Comparison of ENCODE assay signal across 30 cellular contexts in genomic region chr2:109535217-109535946, GRCh38.
DNase-seq lines count a peak whose midpoint lies in the region; TF ChIP-seq lines count a peak whose summit lies in the region.
"Had no signal": no experiment of that assay in that cellular context is flagged by ENCODE, and none has a peak within 500 bp of the region (broad histone marks: within the 10 kb centered on the region; RNA-seq: fewer than 3 reads in every experiment).

No MANE protein-coding gene starts in this region.

- H3K9me3 ChIP-seq in spleen, result no peaks in the 10 kb centered on the region
- H3K9me3 ChIP-seq: gastroesophageal sphincter, left lung had no signal

- TF ChIP-seq CTCF in glutamatergic neuron (IDR thresholded peaks at IDR 0.05; ENCODE audit: partially characterized antibody, unreplicated experiment), result no peak
- TF ChIP-seq CTCF in spleen (IDR thresholded peaks at IDR 0.05 in 8 of 11, conservative IDR thresholded peaks at IDR 0.05 in 3 of 11), result no peak

- CTCF ChIA-PET in activated CD4-positive, alpha-beta T cell treated with anti-CD3 and anti-CD28 coated beads, Interleukin-2, amount 10 ng/mL, durations not matched to agents 7 days and 5 days (lab: Charles Lee), result interaction anchor here (1.3 kb wide), 1 partner anchor 11 kb away, joined by 5 read pairs; no protein-coding TSS in a partner anchor

- peaks cover 10% of the 10 kb centered on the region for H3K9me3 Mint-ChIP-seq in glutamatergic neuron (ENCODE audit: unreplicated experiment)
- H3K9me3 Mint-ChIP-seq in activated CD4-positive, alpha-beta T cell treated with anti-CD3 and anti-CD28 coated beads, Interleukin-2, amount 10 ng/mL, durations not matched to agents 7 days and 5 days, result no peaks in the 10 kb centered on the region
- H3K9me3 Mint-ChIP-seq: activated CD4-positive, alpha-beta memory T cell treated with anti-CD3 and anti-CD28 coated beads, Interleukin-2, amount 10 ng/mL, durations not matched to agents 7 days and 5 days; activated T-helper 2 cell treated with anti-CD3 and anti-CD28 coated beads, Interferon-gamma antibody, Interleukin-2, Interleukin-4, amounts not matched to agents 10 μg/mL and 5 μg/mL and 100 μg/mL, durations not matched to agents 14 hours and 24 hours and 36 hours had no signal

- intact Hi-C loops in spleen (cut with DNase I; ENCODE audit: low total_unique reads), result no loop called here

- H3K27me3 ChIP-seq in spleen (replicated peaks in 1 of 7), result peaks cover 0 to 10% (median 0%) of the 10 kb centered on the region in 7 donors
- H3K27me3 ChIP-seq: brain microvascular endothelial cell, gastroesophageal sphincter, left lung had no signal

- peak overlapping the region; percentile 33 for H3K27ac Mint-ChIP-seq in glutamatergic neuron (ENCODE audit: unreplicated experiment)
- no peak overlapping the region for H3K27ac Mint-ChIP-seq in activated CD4-positive, alpha-beta T cell treated with anti-CD3 and anti-CD28 coated beads, Interleukin-2, amount 10 ng/mL, durations not matched to agents 7 days and 5 days
- H3K27ac Mint-ChIP-seq: activated CD4-positive, alpha-beta memory T cell treated with anti-CD3 and anti-CD28 coated beads, Interleukin-2, amount 10 ng/mL, durations not matched to agents 7 days and 5 days; activated T-helper 2 cell treated with anti-CD3 and anti-CD28 coated beads, Interferon-gamma antibody, Interleukin-2, Interleukin-4, amounts not matched to agents 10 μg/mL and 5 μg/mL and 100 μg/mL, durations not matched to agents 14 hours and 24 hours and 36 hours; naive thymus-derived CD4-positive, alpha-beta T cell had no signal

- H3K36me3 Mint-ChIP-seq in glutamatergic neuron (ENCODE audit: unreplicated experiment), result peaks cover 8% of the 10 kb centered on the region
- no peaks in the 10 kb centered on the region for H3K36me3 Mint-ChIP-seq in activated CD4-positive, alpha-beta T cell treated with anti-CD3 and anti-CD28 coated beads, Interleukin-2, amount 10 ng/mL, durations not matched to agents 7 days and 5 days (ENCODE audit: low read depth)
- H3K36me3 Mint-ChIP-seq: CD4-positive, CD25-positive, alpha-beta regulatory T cell; naive thymus-derived CD4-positive, alpha-beta T cell had no signal

- POLR2A ChIA-PET in activated CD4-positive, alpha-beta T cell treated with anti-CD3 and anti-CD28 coated beads, Interleukin-2, amount 10 ng/mL, durations not matched to agents 7 days and 5 days (lab: Charles Lee), result no interaction called here

- H3K4me1 ChIP-seq in spleen, result no peaks in the 10 kb centered on the region

- H3K27ac ChIP-seq in spleen, result no peak overlapping the region
- H3K27ac ChIP-seq: brain microvascular endothelial cell, gastroesophageal sphincter, left lung, skin epidermis had no signal

- H3K36me3 ChIP-seq in spleen, result no peaks in the 10 kb centered on the region
- H3K36me3 ChIP-seq: brain microvascular endothelial cell, gastroesophageal sphincter, left lung had no signal

- H3K4me3 ChIP-seq in spleen, result no peak overlapping the region
- H3K4me3 ChIP-seq: gastroesophageal sphincter, left lung, skin epidermis had no signal

- peaks cover 18% of the 10 kb centered on the region for H3K4me1 Mint-ChIP-seq in glutamatergic neuron (ENCODE audit: low read depth, unreplicated experiment)
- no peaks in the 10 kb centered on the region for H3K4me1 Mint-ChIP-seq in activated CD4-positive, alpha-beta T cell treated with anti-CD3 and anti-CD28 coated beads, Interleukin-2, amount 10 ng/mL, durations not matched to agents 7 days and 5 days
- H3K4me1 Mint-ChIP-seq: activated CD4-positive, alpha-beta memory T cell treated with anti-CD3 and anti-CD28 coated beads, Interleukin-2, amount 10 ng/mL, durations not matched to agents 7 days and 5 days; CD4-positive, CD25-positive, alpha-beta regulatory T cell; naive thymus-derived CD4-positive, alpha-beta T cell had no signal

- no peak for TF ChIP-seq POLR2A in spleen (IDR thresholded peaks at IDR 0.05)

- peak; percentile 18 for DNase-seq in activated CD8-positive, alpha-beta memory T cell treated with anti-CD3 and anti-CD28 coated beads, Interleukin-2, amount 50 U/mL, for 48 hours
- DNase-seq in activated CD8-positive, alpha-beta memory T cell treated with anti-CD3 and anti-CD28 coated beads, Interleukin-2, amount 50 U/mL, for 4 hours, result no peak
- no peak for DNase-seq in glutamatergic neuron
- DNase-seq in myocyte (ENCODE audit: low read depth), result peak; percentile 34
- DNase-seq in spleen, result peak; percentile 14
- DNase-seq in NCI-H1436 treated with DMSO at 0.1 percent for 48 hours (lab: John Stamatoyannopoulos, UW), result no peak
- DNase-seq in SHP77 (lab: John Stamatoyannopoulos, UW), result no peak
- no peak for DNase-seq in activated CD4-positive, alpha-beta T cell treated with anti-CD3 and anti-CD28 coated beads, Interleukin-2, amount 10 ng/mL, durations not matched to agents 7 days and 5 days
- DNase-seq: activated CD4-positive, alpha-beta memory T cell treated with anti-CD3 and anti-CD28 coated beads, Interleukin-2, amount 10 ng/mL, durations not matched to agents 7 days and 5 days; activated CD4-positive, CD25-positive, alpha-beta regulatory T cell treated with anti-CD3 and anti-CD28 coated beads, Interleukin-2, amount 50 U/mL, for 72 hours; activated naive CD4-positive, alpha-beta T cell treated with anti-CD3 and anti-CD28 coated beads, Interleukin-2, amount 50 U/mL, for 16 hours; activated T-cell treated with anti-CD3 and anti-CD28 coated beads for 4 hours; amygdala; brain microvascular endothelial cell; CD4-positive, CD25-positive, alpha-beta regulatory T cell; effector CD4-positive, alpha-beta T cell; hippocampal formation; KBM-7; left lung; naive thymus-derived CD4-positive, alpha-beta T cell; NCI-H1105; NCI-H2029; NCI-H524 treated with DMSO at 0.1 percent for 48 hours; NK-92 treated with Interleukin-12 subunit alpha and Interleukin-12 subunit beta, amount 100 ng/mL, for 24 hours; PC-3; stimulated activated naive CD4-positive, alpha-beta T cell treated with Interleukin-2 at 50 U/mL for 16 hours; T-helper 2 cell had no signal

- WGBS in spleen, 5 donors, result 75 to 86% (median 83%) methylated on average over 6 of the region's 6 CpGs

- no peak overlapping the region for H3K4me3 Mint-ChIP-seq in glutamatergic neuron (ENCODE audit: unreplicated experiment)
- no peak overlapping the region for H3K4me3 Mint-ChIP-seq in activated CD4-positive, alpha-beta T cell treated with anti-CD3 and anti-CD28 coated beads, Interleukin-2, amount 10 ng/mL, durations not matched to agents 7 days and 5 days
- H3K4me3 Mint-ChIP-seq: activated CD4-positive, alpha-beta memory T cell treated with anti-CD3 and anti-CD28 coated beads, Interleukin-2, amount 10 ng/mL, durations not matched to agents 7 days and 5 days; CD4-positive, CD25-positive, alpha-beta regulatory T cell; naive thymus-derived CD4-positive, alpha-beta T cell had no signal

- H3K27me3 Mint-ChIP-seq in glutamatergic neuron (ENCODE audit: unreplicated experiment), result no peaks in the 10 kb centered on the region
- H3K27me3 Mint-ChIP-seq in activated CD4-positive, alpha-beta T cell treated with anti-CD3 and anti-CD28 coated beads, Interleukin-2, amount 10 ng/mL, durations not matched to agents 7 days and 5 days, result peaks cover 9% of the 10 kb centered on the region

Comparison
In these comparisons a context has a peak if more than half of its experiments do, and no peak if none do; other contexts are left out.
1. DNase-seq: peak in activated CD8-positive, alpha-beta memory T cell treated with anti-CD3 and anti-CD28 coated beads, Interleukin-2, amount 50 U/mL, for 48 hours (single experiment), myocyte (single experiment) and spleen (single experiment); none in activated CD8-positive, alpha-beta memory T cell treated with anti-CD3 and anti-CD28 coated beads, Interleukin-2, amount 50 U/mL, for 4 hours (single experiment), glutamatergic neuron (single experiment), NCI-H1436 treated with DMSO at 0.1 percent for 48 hours (single experiment), SHP77 (0 of 2) and activated CD4-positive, alpha-beta T cell treated with anti-CD3 and anti-CD28 coated beads, Interleukin-2, amount 10 ng/mL, durations not matched to agents 7 days and 5 days (single experiment).